In the genomic region with DNA sequence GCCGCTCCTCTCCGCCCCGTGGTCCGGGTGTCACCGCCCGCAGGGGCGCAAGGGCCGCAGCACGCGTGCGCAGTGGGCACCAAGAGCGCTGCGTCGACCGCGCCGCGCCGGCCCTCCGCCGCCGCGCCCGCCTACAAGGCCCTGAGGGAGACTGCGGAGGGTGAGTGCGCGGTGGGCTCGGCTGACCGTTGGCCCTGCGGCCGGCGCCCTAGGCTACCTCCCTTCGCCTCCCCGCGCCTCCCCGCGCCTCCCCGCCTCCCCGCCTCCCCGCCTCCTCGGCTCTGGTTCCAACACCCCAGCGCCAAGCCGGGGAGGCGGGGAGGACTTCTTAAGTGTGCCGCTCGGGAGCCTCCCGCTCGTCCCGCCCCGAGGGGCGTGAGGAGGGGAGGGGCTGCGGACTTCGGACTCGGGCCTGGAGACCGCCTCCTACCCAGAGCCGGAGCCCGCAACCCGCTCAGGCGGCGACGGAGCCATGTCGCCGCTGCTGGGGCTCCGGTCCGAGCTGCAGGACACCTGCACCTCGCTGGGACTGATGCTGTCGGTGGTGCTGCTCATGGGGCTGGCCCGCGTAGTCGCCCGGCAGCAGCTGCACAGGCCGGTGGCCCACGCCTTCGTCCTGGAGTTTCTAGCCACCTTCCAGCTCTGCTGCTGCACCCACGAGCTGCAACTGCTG, we compare ENCODE assay signal across 8 cellular contexts. TPM values are rescaled to one million over a fixed set of nuclear protein-coding genes. Genes with fewer than 3 reads are reported as not detected.
DNase-seq lines count a peak whose midpoint lies in the region; ATAC-seq and TF ChIP-seq lines count a peak whose summit lies in the region.

A gene with protein sequence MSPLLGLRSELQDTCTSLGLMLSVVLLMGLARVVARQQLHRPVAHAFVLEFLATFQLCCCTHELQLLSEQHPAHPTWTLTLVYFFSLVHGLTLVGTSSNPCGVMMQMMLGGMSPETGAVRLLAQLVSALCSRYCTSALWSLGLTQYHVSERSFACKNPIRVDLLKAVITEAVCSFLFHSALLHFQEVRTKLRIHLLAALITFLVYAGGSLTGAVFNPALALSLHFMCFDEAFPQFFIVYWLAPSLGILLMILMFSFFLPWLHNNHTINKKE (plus strand): TSS at position 433 of the 673 bp plus-strand sequence. CDS start 40 bp downstream, at position 473.

- peaks cover 15% of the 10 kb centered on the region for H3K4me1 Mint-ChIP-seq in CD4-positive, alpha-beta T cell (ENCODE audit: low read depth)
- H3K4me1 Mint-ChIP-seq in endothelial cell (ENCODE audit: unreplicated experiment) (peaks cover 9% of the 10 kb centered on the region), mesothelial cell of epicardium (peaks cover 15% of the 10 kb centered on the region)

- no peaks in the 10 kb centered on the region for H3K27me3 ChIP-seq in CD4-positive, alpha-beta T cell (ENCODE audit: control insufficient read depth, insufficient read depth, low read length)

- no peak within 1 kb of the TSS for H3K27ac ChIP-seq in CD4-positive, alpha-beta T cell (ENCODE audit: low read depth, low read length)

- POLR2A ChIA-PET in CD4-positive, alpha-beta T cell (lab: Charles Lee), result interaction anchor here (0.6 to 1.7 kb wide), 2 partner anchors 12 to 320 kb away, joined by 3 to 4 read pairs; no protein-coding TSS in a partner anchor

- H3K36me3 Mint-ChIP-seq in CD4-positive, alpha-beta T cell (ENCODE audit: low read depth), result no peaks in the 10 kb centered on the region
- peaks cover 6% of the 10 kb centered on the region for H3K36me3 Mint-ChIP-seq in endothelial cell (ENCODE audit: low read depth, unreplicated experiment)
- no peaks in the 10 kb centered on the region for H3K36me3 Mint-ChIP-seq in mesothelial cell of epicardium

- CTCF ChIA-PET in CD4-positive, alpha-beta T cell (lab: Charles Lee), result interaction anchor here (0.6 kb wide), 1 partner anchor 170 kb away, joined by 3 read pairs; no protein-coding TSS in a partner anchor

- H3K9me3 ChIP-seq in CD4-positive, alpha-beta T cell (ENCODE audit: control insufficient read depth, low read length), result no peaks in the 10 kb centered on the region

- peak; percentile 48 for ATAC-seq in CD4-positive, alpha-beta T cell (ENCODE audit: poor library complexity)
- ATAC-seq in GM19438 (IDR thresholded peaks at IDR 0.05; ENCODE audit: low read depth, unreplicated experiment), result peak; percentile 86
- ATAC-seq in HG03558 (IDR thresholded peaks at IDR 0.05; ENCODE audit: extremely low read depth, unreplicated experiment), result peak; percentile 77

- no peaks in the 10 kb centered on the region for H3K9me3 Mint-ChIP-seq in CD4-positive, alpha-beta T cell
- no peaks in the 10 kb centered on the region for H3K9me3 Mint-ChIP-seq in endothelial cell (ENCODE audit: unreplicated experiment)
- H3K9me3 Mint-ChIP-seq in mesothelial cell of epicardium, result no peaks in the 10 kb centered on the region

- peak in 8 of 10 experiments; percentile 8 to 61 (median 34) for DNase-seq in CD4-positive, alpha-beta T cell
- DNase-seq in NCI-H82 treated with DMSO at 0.1 percent for 48 hours (lab: John Stamatoyannopoulos, UW; ENCODE audit: unreplicated experiment) (peak; percentile 52), endothelial cell (ENCODE audit: low spot score) (peak; percentile 86), mesothelial cell of epicardium (ENCODE audit: low spot score in 2 of 2, unreplicated experiment in 2 of 2) (peak; percentile 76 to 85)
- peak; percentile 18 for DNase-seq in activated CD8-positive, alpha-beta memory T cell treated with anti-CD3 and anti-CD28 coated beads, Interleukin-2, amount 50 U/mL, for 24 hours (ENCODE audit: extremely low read depth)
- peak; percentile 45 for DNase-seq in stimulated activated CD8-positive, alpha-beta memory T cell treated with anti-CD3 and anti-CD28 coated beads, Interleukin-15, amount 100 ng/mL, for 24 hours (ENCODE audit: low read depth)

- no peak for TF ChIP-seq CTCF in CD4-positive, alpha-beta T cell (IDR thresholded peaks at IDR 0.05)
- TF ChIP-seq CTCF in endothelial cell (IDR thresholded peaks at IDR 0.05; ENCODE audit: unreplicated experiment) (no peak), mesothelial cell of epicardium (IDR thresholded peaks at IDR 0.05; ENCODE audit: unreplicated experiment) (no peak)

- intact Hi-C loops in CD4-positive, alpha-beta T cell (cut with DNase I, micrococcal nuclease), result no loop called here

- peak within 1 kb of the TSS; percentile 93 for H3K4me3 Mint-ChIP-seq in CD4-positive, alpha-beta T cell
- H3K4me3 Mint-ChIP-seq in endothelial cell (ENCODE audit: unreplicated experiment) (peak within 1 kb of the TSS; percentile 89), mesothelial cell of epicardium (peak within 1 kb of the TSS; percentile 86)

- peaks cover 18% of the 10 kb centered on the region for H3K27me3 Mint-ChIP-seq in CD4-positive, alpha-beta T cell
- peaks cover 5% of the 10 kb centered on the region for H3K27me3 Mint-ChIP-seq in endothelial cell (ENCODE audit: unreplicated experiment)
- H3K27me3 Mint-ChIP-seq in mesothelial cell of epicardium (ENCODE audit: low read depth), result no peaks in the 10 kb centered on the region

- H3K27ac Mint-ChIP-seq in CD4-positive, alpha-beta T cell, result no peak within 1 kb of the TSS
- peak within 1 kb of the TSS; percentile 32 for H3K27ac Mint-ChIP-seq in endothelial cell (ENCODE audit: unreplicated experiment)
- H3K27ac Mint-ChIP-seq in mesothelial cell of epicardium, result peak within 1 kb of the TSS; percentile 92

RNA-seq across cellular contexts. Expression of the gene that starts here (rescaled TPM):
- not detected for total RNA-seq in CD4-positive, alpha-beta T cell
- total RNA-seq in endothelial cell (ENCODE audit: unreplicated experiment) (0.33 TPM), mesothelial cell of epicardium (1.8 to 1.9 TPM (median 1.9 TPM) in 3 replicates)

Comparison
In these comparisons a context has a peak if more than half of its experiments do, and no peak if none do; other contexts are left out.
1. Peak in DNase-seq and ATAC-seq in CD4-positive, alpha-beta T cell; RNA of the gene not detected or under 1 TPM.
2. Peak in DNase-seq in endothelial cell; RNA of the gene not detected or under 1 TPM.
3. DNase-seq: peak in every context shown above with its lines; median percentile 86 in endothelial cell; 80 in mesothelial cell of epicardium; 52 in NCI-H82 treated with DMSO at 0.1 percent for 48 hours; 45 in stimulated activated CD8-positive, alpha-beta memory T cell treated with anti-CD3 and anti-CD28 coated beads, Interleukin-15, amount 100 ng/mL, for 24 hours; 34 in CD4-positive, alpha-beta T cell; 18 in activated CD8-positive, alpha-beta memory T cell treated with anti-CD3 and anti-CD28 coated beads, Interleukin-2, amount 50 U/mL, for 24 hours.